ENCODE assay signal across 2 cellular contexts in the genomic region with DNA sequence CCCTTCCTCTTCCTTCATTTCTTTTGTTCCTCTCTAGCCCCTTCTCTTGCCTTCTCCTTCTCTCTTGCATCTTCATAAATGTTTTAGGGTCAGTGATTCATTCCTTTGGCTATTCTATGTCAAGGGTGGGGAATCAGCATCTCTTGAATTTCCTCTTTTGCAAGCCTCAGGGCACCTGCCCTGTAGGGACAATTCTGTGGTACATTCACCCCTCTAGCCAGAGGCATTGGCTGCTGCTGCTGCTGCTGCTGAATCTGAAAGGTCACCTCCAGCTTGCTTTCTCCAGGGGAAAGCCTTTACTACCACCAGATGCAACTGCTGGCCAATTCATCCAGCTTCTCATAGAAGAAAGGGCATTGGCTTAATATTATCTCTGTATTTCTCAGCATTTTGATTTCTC.
TF ChIP-seq lines count a peak whose summit lies in the region.

No MANE protein-coding gene starts in this region.

TF ChIP-seq in SK-N-SH, 30 proteins besides CTCF, POLR2A, EP300 and RAD21 (continued from another document):
- TF ChIP-seq, protein P1, sequence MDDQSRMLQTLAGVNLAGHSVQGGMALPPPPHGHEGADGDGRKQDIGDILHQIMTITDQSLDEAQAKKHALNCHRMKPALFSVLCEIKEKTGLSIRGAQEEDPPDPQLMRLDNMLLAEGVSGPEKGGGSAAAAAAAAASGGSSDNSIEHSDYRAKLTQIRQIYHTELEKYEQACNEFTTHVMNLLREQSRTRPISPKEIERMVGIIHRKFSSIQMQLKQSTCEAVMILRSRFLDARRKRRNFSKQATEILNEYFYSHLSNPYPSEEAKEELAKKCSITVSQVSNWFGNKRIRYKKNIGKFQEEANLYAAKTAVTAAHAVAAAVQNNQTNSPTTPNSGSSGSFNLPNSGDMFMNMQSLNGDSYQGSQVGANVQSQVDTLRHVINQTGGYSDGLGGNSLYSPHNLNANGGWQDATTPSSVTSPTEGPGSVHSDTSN (IDR thresholded peaks at IDR 0.05), result no peak
- no peak for TF ChIP-seq ELF1 (IDR thresholded peaks at IDR 0.05)
- TF ChIP-seq, protein P2, sequence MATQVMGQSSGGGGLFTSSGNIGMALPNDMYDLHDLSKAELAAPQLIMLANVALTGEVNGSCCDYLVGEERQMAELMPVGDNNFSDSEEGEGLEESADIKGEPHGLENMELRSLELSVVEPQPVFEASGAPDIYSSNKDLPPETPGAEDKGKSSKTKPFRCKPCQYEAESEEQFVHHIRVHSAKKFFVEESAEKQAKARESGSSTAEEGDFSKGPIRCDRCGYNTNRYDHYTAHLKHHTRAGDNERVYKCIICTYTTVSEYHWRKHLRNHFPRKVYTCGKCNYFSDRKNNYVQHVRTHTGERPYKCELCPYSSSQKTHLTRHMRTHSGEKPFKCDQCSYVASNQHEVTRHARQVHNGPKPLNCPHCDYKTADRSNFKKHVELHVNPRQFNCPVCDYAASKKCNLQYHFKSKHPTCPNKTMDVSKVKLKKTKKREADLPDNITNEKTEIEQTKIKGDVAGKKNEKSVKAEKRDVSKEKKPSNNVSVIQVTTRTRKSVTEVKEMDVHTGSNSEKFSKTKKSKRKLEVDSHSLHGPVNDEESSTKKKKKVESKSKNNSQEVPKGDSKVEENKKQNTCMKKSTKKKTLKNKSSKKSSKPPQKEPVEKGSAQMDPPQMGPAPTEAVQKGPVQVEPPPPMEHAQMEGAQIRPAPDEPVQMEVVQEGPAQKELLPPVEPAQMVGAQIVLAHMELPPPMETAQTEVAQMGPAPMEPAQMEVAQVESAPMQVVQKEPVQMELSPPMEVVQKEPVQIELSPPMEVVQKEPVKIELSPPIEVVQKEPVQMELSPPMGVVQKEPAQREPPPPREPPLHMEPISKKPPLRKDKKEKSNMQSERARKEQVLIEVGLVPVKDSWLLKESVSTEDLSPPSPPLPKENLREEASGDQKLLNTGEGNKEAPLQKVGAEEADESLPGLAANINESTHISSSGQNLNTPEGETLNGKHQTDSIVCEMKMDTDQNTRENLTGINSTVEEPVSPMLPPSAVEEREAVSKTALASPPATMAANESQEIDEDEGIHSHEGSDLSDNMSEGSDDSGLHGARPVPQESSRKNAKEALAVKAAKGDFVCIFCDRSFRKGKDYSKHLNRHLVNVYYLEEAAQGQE (IDR thresholded peaks at IDR 0.05; ENCODE audit: low read depth, low read length), result no peak
- TF ChIP-seq FOXJ3 (CRISPR knock-in tag; IDR thresholded peaks at IDR 0.05), result no peak
- TF ChIP-seq EZH2phosphoT487 (IDR thresholded peaks at IDR 0.05; ENCODE audit: borderline replicate concordance, low read depth), result no peak

TF ChIP-seq in SK-N-SH treated with all-trans-retinoic acid at 6 μM for 48 hours, 23 proteins besides CTCF, POLR2A, EP300 and RAD21:
- TF ChIP-seq, protein P3, sequence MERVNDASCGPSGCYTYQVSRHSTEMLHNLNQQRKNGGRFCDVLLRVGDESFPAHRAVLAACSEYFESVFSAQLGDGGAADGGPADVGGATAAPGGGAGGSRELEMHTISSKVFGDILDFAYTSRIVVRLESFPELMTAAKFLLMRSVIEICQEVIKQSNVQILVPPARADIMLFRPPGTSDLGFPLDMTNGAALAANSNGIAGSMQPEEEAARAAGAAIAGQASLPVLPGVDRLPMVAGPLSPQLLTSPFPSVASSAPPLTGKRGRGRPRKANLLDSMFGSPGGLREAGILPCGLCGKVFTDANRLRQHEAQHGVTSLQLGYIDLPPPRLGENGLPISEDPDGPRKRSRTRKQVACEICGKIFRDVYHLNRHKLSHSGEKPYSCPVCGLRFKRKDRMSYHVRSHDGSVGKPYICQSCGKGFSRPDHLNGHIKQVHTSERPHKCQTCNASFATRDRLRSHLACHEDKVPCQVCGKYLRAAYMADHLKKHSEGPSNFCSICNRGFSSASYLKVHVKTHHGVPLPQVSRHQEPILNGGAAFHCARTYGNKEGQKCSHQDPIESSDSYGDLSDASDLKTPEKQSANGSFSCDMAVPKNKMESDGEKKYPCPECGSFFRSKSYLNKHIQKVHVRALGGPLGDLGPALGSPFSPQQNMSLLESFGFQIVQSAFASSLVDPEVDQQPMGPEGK (CRISPR knock-in tag; IDR thresholded peaks at IDR 0.05; ENCODE audit: borderline replicate concordance), result no peak
- TF ChIP-seq ESRRG (CRISPR knock-in tag; IDR thresholded peaks at IDR 0.05) (no peak), CSDC2 (CRISPR knock-in tag; IDR thresholded peaks at IDR 0.05) (no peak), BACH2 (CRISPR knock-in tag; IDR thresholded peaks at IDR 0.05; ENCODE audit: borderline replicate concordance) (no peak), ZNF70 (CRISPR knock-in tag; IDR thresholded peaks at IDR 0.05) (no peak), TOX (CRISPR knock-in tag; IDR thresholded peaks at IDR 0.05; ENCODE audit: borderline replicate concordance) (no peak), ZC3H10 (CRISPR knock-in tag; IDR thresholded peaks at IDR 0.05) (no peak), ZNF565 (CRISPR knock-in tag; conservative IDR thresholded peaks at IDR 0.05; ENCODE audit: low read depth) (no peak), ZFP3 (CRISPR knock-in tag; IDR thresholded peaks at IDR 0.05) (no peak), PPARA (CRISPR knock-in tag; IDR thresholded peaks at IDR 0.05; ENCODE audit: borderline replicate concordance) (no peak), TCF4 (CRISPR knock-in tag; IDR thresholded peaks at IDR 0.05; ENCODE audit: borderline replicate concordance) (no peak), SNAI2 (CRISPR knock-in tag; IDR thresholded peaks at IDR 0.05) (no peak), ISL1 (CRISPR knock-in tag; IDR thresholded peaks at IDR 0.05) (no peak), ZNF8 (CRISPR knock-in tag; IDR thresholded peaks at IDR 0.05) (no peak)
- TF ChIP-seq, protein P4, sequence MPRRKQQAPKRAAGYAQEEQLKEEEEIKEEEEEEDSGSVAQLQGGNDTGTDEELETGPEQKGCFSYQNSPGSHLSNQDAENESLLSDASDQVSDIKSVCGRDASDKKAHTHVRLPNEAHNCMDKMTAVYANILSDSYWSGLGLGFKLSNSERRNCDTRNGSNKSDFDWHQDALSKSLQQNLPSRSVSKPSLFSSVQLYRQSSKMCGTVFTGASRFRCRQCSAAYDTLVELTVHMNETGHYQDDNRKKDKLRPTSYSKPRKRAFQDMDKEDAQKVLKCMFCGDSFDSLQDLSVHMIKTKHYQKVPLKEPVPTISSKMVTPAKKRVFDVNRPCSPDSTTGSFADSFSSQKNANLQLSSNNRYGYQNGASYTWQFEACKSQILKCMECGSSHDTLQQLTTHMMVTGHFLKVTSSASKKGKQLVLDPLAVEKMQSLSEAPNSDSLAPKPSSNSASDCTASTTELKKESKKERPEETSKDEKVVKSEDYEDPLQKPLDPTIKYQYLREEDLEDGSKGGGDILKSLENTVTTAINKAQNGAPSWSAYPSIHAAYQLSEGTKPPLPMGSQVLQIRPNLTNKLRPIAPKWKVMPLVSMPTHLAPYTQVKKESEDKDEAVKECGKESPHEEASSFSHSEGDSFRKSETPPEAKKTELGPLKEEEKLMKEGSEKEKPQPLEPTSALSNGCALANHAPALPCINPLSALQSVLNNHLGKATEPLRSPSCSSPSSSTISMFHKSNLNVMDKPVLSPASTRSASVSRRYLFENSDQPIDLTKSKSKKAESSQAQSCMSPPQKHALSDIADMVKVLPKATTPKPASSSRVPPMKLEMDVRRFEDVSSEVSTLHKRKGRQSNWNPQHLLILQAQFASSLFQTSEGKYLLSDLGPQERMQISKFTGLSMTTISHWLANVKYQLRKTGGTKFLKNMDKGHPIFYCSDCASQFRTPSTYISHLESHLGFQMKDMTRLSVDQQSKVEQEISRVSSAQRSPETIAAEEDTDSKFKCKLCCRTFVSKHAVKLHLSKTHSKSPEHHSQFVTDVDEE (CRISPR knock-in tag; IDR thresholded peaks at IDR 0.05), result no peak
- TF ChIP-seq, protein P5, sequence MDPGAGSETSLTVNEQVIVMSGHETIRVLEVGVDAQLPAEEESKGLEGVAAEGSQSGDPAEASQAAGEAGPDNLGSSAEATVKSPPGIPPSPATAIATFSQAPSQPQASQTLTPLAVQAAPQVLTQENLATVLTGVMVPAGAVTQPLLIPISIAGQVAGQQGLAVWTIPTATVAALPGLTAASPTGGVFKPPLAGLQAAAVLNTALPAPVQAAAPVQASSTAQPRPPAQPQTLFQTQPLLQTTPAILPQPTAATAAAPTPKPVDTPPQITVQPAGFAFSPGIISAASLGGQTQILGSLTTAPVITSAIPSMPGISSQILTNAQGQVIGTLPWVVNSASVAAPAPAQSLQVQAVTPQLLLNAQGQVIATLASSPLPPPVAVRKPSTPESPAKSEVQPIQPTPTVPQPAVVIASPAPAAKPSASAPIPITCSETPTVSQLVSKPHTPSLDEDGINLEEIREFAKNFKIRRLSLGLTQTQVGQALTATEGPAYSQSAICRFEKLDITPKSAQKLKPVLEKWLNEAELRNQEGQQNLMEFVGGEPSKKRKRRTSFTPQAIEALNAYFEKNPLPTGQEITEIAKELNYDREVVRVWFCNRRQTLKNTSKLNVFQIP (CRISPR knock-in tag; IDR thresholded peaks at IDR 0.05; ENCODE audit: borderline replicate concordance, low read depth), result no peak
- TF ChIP-seq, protein P6, sequence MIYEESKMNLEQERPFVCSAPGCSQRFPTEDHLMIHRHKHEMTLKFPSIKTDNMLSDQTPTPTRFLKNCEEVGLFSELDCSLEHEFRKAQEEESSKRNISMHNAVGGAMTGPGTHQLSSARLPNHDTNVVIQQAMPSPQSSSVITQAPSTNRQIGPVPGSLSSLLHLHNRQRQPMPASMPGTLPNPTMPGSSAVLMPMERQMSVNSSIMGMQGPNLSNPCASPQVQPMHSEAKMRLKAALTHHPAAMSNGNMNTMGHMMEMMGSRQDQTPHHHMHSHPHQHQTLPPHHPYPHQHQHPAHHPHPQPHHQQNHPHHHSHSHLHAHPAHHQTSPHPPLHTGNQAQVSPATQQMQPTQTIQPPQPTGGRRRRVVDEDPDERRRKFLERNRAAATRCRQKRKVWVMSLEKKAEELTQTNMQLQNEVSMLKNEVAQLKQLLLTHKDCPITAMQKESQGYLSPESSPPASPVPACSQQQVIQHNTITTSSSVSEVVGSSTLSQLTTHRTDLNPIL (CRISPR knock-in tag; IDR thresholded peaks at IDR 0.05; ENCODE audit: low read depth), result no peak
TF ChIP-seq in SK-N-SH treated with all-trans-retinoic acid at 6 μM for 48 hours: peak in this region for 0.
